In the genomic region with DNA sequence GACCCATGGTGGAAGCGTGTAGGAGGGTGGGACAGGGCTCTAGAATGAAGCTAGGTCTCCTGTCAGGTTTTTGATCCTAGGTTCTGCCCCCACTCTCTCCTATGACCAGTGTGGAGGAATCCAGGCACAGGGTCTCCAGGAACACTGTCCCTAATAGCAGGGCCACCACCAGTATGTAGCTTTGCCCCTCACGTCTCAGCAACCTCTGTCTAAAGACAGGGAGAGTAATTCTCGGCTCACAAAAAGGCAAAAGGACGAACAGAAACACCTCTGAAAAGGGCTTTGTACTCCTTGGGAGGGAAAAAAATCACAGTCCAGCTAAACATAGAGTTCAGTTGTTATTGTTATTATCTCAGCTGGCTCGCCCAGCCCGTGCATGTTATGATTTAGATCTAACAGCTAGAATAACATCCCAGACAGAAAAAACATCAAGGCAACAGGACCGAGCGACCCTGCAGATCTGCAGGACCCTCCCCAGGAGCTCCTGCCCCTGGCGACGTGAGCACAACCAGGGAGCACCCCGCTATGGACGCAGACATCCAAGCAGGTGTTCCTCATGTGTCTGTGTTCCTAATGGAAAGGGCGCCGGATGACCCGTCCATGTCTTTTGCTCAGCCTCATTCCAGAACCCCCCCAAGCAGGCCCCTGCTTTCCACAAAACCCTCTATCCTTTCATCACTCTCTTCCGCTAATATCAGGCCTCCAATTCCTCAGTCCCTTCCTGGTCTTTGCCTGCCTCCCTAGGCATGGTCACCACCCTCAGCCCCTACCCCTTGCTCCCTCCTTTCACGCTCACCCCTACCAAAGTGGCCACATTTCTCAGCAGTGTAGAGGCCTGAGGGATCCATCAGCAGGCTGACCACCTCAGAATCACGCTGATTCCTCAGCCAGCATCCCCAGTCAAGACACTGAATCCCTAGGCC, we compare ENCODE assay signal across 28 cellular contexts. TPM values are rescaled to one million over a fixed set of nuclear protein-coding genes. Genes with fewer than 3 reads are reported as not detected.
DNase-seq lines count a peak whose midpoint lies in the region; TF ChIP-seq lines count a peak whose summit lies in the region.
"Had no signal": no experiment of that assay in that cellular context is flagged by ENCODE, and none has a peak within 500 bp of the region (broad histone marks: within the 10 kb centered on the region; RNA-seq: fewer than 3 reads in every experiment).

No MANE protein-coding gene starts in this region.

- H3K4me1 ChIP-seq in endodermal cell (ENCODE audit: control insufficient read depth, insufficient read depth, low read length) (no peaks in the 10 kb centered on the region), parathyroid adenoma (peaks cover 28% of the 10 kb centered on the region), vagina (no peaks in the 10 kb centered on the region), uterus (no peaks in the 10 kb centered on the region)
- H3K4me1 ChIP-seq: ascending aorta, Caco-2, gastroesophageal sphincter, upper lobe of left lung had no signal

- TF ChIP-seq CTCF in endodermal cell (conservative IDR thresholded peaks at IDR 0.05) (no peak), parathyroid adenoma (IDR thresholded peaks at IDR 0.05) (no peak), vagina (IDR thresholded peaks at IDR 0.05) (no peak), uterus (IDR thresholded peaks at IDR 0.05) (no peak)

- no peak overlapping the region for H3K27ac Mint-ChIP-seq in activated naive CD4-positive, alpha-beta T cell treated with anti-CD3 and anti-CD28 coated beads, Interleukin-2, amount 10 ng/mL, durations not matched to agents 7 days and 5 days
- H3K27ac Mint-ChIP-seq in endodermal cell = no peak overlapping the region
- H3K27ac Mint-ChIP-seq: activated naive CD8-positive, alpha-beta T cell treated with anti-CD3 and anti-CD28 coated beads, Interleukin-2, amount 10 ng/mL, durations not matched to agents 7 days and 5 days; activated T-helper 2 cell treated with anti-CD3 and anti-CD28 coated beads, Interferon-gamma antibody, Interleukin-2, Interleukin-4, amounts not matched to agents 10 μg/mL and 5 μg/mL and 100 μg/mL, durations not matched to agents 14 hours and 24 hours and 36 hours; natural killer cell treated with Interleukin-12 subunit alpha and Interleukin-12 subunit beta and Interleukin-15 and Interleukin-18, amount 100 ng/mL, for 72 hours; T-helper 1 cell treated with Interleukin-12 subunit alpha and Interleukin-12 subunit beta and Interleukin-4 antibody, amounts not matched to agents 30 μg/mL and 1 μg/mL, for 36 hours had no signal

- H2AFZ ChIP-seq in parathyroid adenoma = peak overlapping the region; percentile 63

- no peak overlapping the region for H3K4me3 Mint-ChIP-seq in activated naive CD4-positive, alpha-beta T cell treated with anti-CD3 and anti-CD28 coated beads, Interleukin-2, amount 10 ng/mL, durations not matched to agents 7 days and 5 days
- H3K4me3 Mint-ChIP-seq in endodermal cell = no peak overlapping the region
- H3K4me3 Mint-ChIP-seq: activated naive CD8-positive, alpha-beta T cell treated with anti-CD3 and anti-CD28 coated beads, Interleukin-2, amount 10 ng/mL, durations not matched to agents 7 days and 5 days; CD14-positive monocyte; natural killer cell treated with Interleukin-12 subunit alpha and Interleukin-12 subunit beta and Interleukin-15 and Interleukin-18, amount 100 ng/mL, for 72 hours; T-helper 1 cell treated with Interleukin-12 subunit alpha and Interleukin-12 subunit beta and Interleukin-4 antibody, amounts not matched to agents 30 μg/mL and 1 μg/mL, for 36 hours had no signal

- H3K27me3 ChIP-seq in endodermal cell (ENCODE audit: control insufficient read depth, insufficient read depth, low read length, poor library complexity, severe bottlenecking) (no peaks in the 10 kb centered on the region), parathyroid adenoma (ENCODE audit: control insufficient read depth, insufficient read depth, low read length) (no peaks in the 10 kb centered on the region), vagina (no peaks in the 10 kb centered on the region), uterus (no peaks in the 10 kb centered on the region)
- H3K27me3 ChIP-seq: ascending aorta, upper lobe of left lung had no signal

- peaks cover 19% of the 10 kb centered on the region for H3K27me3 Mint-ChIP-seq in activated naive CD4-positive, alpha-beta T cell treated with anti-CD3 and anti-CD28 coated beads, Interleukin-2, amount 10 ng/mL, durations not matched to agents 7 days and 5 days
- peaks cover 14% of the 10 kb centered on the region for H3K27me3 Mint-ChIP-seq in endodermal cell (ENCODE audit: insufficient read depth)

- CTCF ChIA-PET in activated naive CD4-positive, alpha-beta T cell treated with anti-CD3 and anti-CD28 coated beads, Interleukin-2, amount 10 ng/mL, durations not matched to agents 7 days and 5 days (lab: Charles Lee) = no interaction called here

- H3K36me3 ChIP-seq in endodermal cell (ENCODE audit: control insufficient read depth, insufficient read depth, low read length) (no peaks in the 10 kb centered on the region), parathyroid adenoma (ENCODE audit: control insufficient read depth, insufficient read depth, low read length) (no peaks in the 10 kb centered on the region), vagina (no peaks in the 10 kb centered on the region), uterus (no peaks in the 10 kb centered on the region)
- H3K36me3 ChIP-seq: ascending aorta, gastroesophageal sphincter, upper lobe of left lung had no signal

- H3K4me3 ChIP-seq in endodermal cell (ENCODE audit: low read length) (no peak overlapping the region), parathyroid adenoma (ENCODE audit: low read depth, low read length) (no peak overlapping the region), vagina (no peak overlapping the region), uterus (no peak overlapping the region)
- H3K4me3 ChIP-seq: ascending aorta, gastroesophageal sphincter, lung, upper lobe of left lung had no signal

- H3K9ac ChIP-seq in endodermal cell (ENCODE audit: extremely low read depth, low read length, poor library complexity, severe bottlenecking) (no peak overlapping the region), parathyroid adenoma (no peak overlapping the region)

- no peaks in the 10 kb centered on the region for H3K4me1 Mint-ChIP-seq in activated naive CD4-positive, alpha-beta T cell treated with anti-CD3 and anti-CD28 coated beads, Interleukin-2, amount 10 ng/mL, durations not matched to agents 7 days and 5 days
- no peaks in the 10 kb centered on the region for H3K4me1 Mint-ChIP-seq in endodermal cell
- H3K4me1 Mint-ChIP-seq: activated naive CD8-positive, alpha-beta T cell treated with anti-CD3 and anti-CD28 coated beads, Interleukin-2, amount 10 ng/mL, durations not matched to agents 7 days and 5 days; CD14-positive monocyte had no signal

- intact Hi-C loops in vagina (cut with DNase I) (no loop called here), uterus (cut with DNase I; ENCODE audit: low total_unique reads) (no loop called here)

- H3K36me3 Mint-ChIP-seq in activated naive CD4-positive, alpha-beta T cell treated with anti-CD3 and anti-CD28 coated beads, Interleukin-2, amount 10 ng/mL, durations not matched to agents 7 days and 5 days = no peaks in the 10 kb centered on the region
- H3K36me3 Mint-ChIP-seq in endodermal cell (ENCODE audit: low read depth) = no peaks in the 10 kb centered on the region
- H3K36me3 Mint-ChIP-seq: activated naive CD8-positive, alpha-beta T cell treated with anti-CD3 and anti-CD28 coated beads, Interleukin-2, amount 10 ng/mL, durations not matched to agents 7 days and 5 days; CD14-positive monocyte; natural killer cell treated with Interleukin-12 subunit alpha and Interleukin-12 subunit beta and Interleukin-15 and Interleukin-18, amount 100 ng/mL, for 72 hours had no signal

- H3K27ac ChIP-seq in endodermal cell (ENCODE audit: low read depth, low read length) = no peak overlapping the region
- peak overlapping the region; percentile 87 for H3K27ac ChIP-seq in parathyroid adenoma
- no peak overlapping the region for H3K27ac ChIP-seq in vagina
- no peak overlapping the region for H3K27ac ChIP-seq in uterus
- H3K27ac ChIP-seq: ascending aorta, gastroesophageal sphincter, upper lobe of left lung had no signal

- no peaks in the 10 kb centered on the region for H3K9me3 Mint-ChIP-seq in activated naive CD4-positive, alpha-beta T cell treated with anti-CD3 and anti-CD28 coated beads, Interleukin-2, amount 10 ng/mL, durations not matched to agents 7 days and 5 days
- no peaks in the 10 kb centered on the region for H3K9me3 Mint-ChIP-seq in endodermal cell
- H3K9me3 Mint-ChIP-seq: activated naive CD8-positive, alpha-beta T cell treated with anti-CD3 and anti-CD28 coated beads, Interleukin-2, amount 10 ng/mL, durations not matched to agents 7 days and 5 days; activated T-helper 2 cell treated with anti-CD3 and anti-CD28 coated beads, Interferon-gamma antibody, Interleukin-2, Interleukin-4, amounts not matched to agents 10 μg/mL and 5 μg/mL and 100 μg/mL, durations not matched to agents 14 hours and 24 hours and 36 hours; CD14-positive monocyte; natural killer cell treated with Interleukin-12 subunit alpha and Interleukin-12 subunit beta and Interleukin-15 and Interleukin-18, amount 100 ng/mL, for 72 hours; T-helper 1 cell treated with Interleukin-12 subunit alpha and Interleukin-12 subunit beta and Interleukin-4 antibody, amounts not matched to agents 30 μg/mL and 1 μg/mL, for 36 hours had no signal

- peak; percentile 2 for DNase-seq in activated naive CD4-positive, alpha-beta T cell treated with anti-CD3 and anti-CD28 coated beads, Interleukin-2, amount 10 ng/mL, durations not matched to agents 7 days and 5 days
- DNase-seq in activated naive CD4-positive, alpha-beta T cell (lab: John Stamatoyannopoulos, UW) = no peak
- DNase-seq in endodermal cell (peak; percentile 28), vagina (ENCODE audit: extremely low spot score in 2 of 2) (peak; percentile 54 to 55), uterus (no peak), midbrain (lab: John Stamatoyannopoulos, UW) (no peak), NCI-H510A (lab: John Stamatoyannopoulos, UW) (no peak)
- DNase-seq: activated CD4-positive, alpha-beta T cell treated with anti-CD3 and anti-CD28 coated beads, Interleukin-2, amount 50 U/mL, for 1 hour; activated CD4-positive, CD25-positive, alpha-beta regulatory T cell; activated naive CD8-positive, alpha-beta T cell treated with anti-CD3 and anti-CD28 coated beads, Interleukin-2, amount 10 ng/mL, durations not matched to agents 7 days and 5 days; Caco-2; DMS53; NCI-H1417; NCI-H2029 treated with DMSO at 0.1 percent for 48 hours; NCI-H526 treated with DMSO at 0.1 percent for 48 hours; right cardiac atrium; Right ventricle myocardium superior; stimulated activated CD4-positive, alpha-beta T cell treated with anti-CD3 and anti-CD28 coated beads, Interleukin-12 subunit alpha, Interleukin-12 subunit beta, amount 100 ng/mL, for 4 hours; stimulated activated CD4-positive, alpha-beta T cell treated with anti-CD3 and anti-CD28 coated beads, Interleukin-2, amount 100 ng/mL, for 48 hours; upper lobe of left lung had no signal

- H3K4me2 ChIP-seq in parathyroid adenoma (ENCODE audit: low read length) = peak overlapping the region; percentile 23

- H3K79me2 ChIP-seq in parathyroid adenoma = no peaks in the 10 kb centered on the region

- TF ChIP-seq POLR2A in vagina (IDR thresholded peaks at IDR 0.05) (no peak), uterus (IDR thresholded peaks at IDR 0.05) (no peak)

- H3K9me3 ChIP-seq in endodermal cell (ENCODE audit: control insufficient read depth, low read length) (no peaks in the 10 kb centered on the region), parathyroid adenoma (ENCODE audit: control insufficient read depth, low read length) (no peaks in the 10 kb centered on the region), vagina (no peaks in the 10 kb centered on the region), uterus (no peaks in the 10 kb centered on the region)
- H3K9me3 ChIP-seq: ascending aorta, Caco-2, gastroesophageal sphincter, upper lobe of left lung had no signal

- WGBS in endodermal cell (ENCODE audit: insufficient coverage in 1 of 2, insufficient read length in 1 of 2), 2 experiments = 89 to 90% methylated on average over 12 to 18 of the region's 18 CpGs

RNA-seq across cellular contexts. Expression of gene SLC6A12, which starts 14.2 kb away (rescaled TPM):
- total RNA-seq in endodermal cell (1 to 10 TPM in 1 of 2 donors, under 1 TPM in 1; 0.58 to 1.3 TPM), vagina (not detected), uterus (1 to 10 TPM in 1 of 4 donors, under 1 TPM in 1, not detected in 2; 0.28 to 2.4 TPM)
- polyA plus RNA-seq in endodermal cell (2013, experiment 1 of 2) = 0.43 TPM
- polyA plus RNA-seq in endodermal cell (2013, experiment 2 of 2) = not detected
- total RNA-seq: activated naive CD8-positive, alpha-beta T cell treated with anti-CD3 and anti-CD28 coated beads, Interleukin-2, amount 10 ng/mL, durations not matched to agents 7 days and 5 days had no signal

RNA-seq across cellular contexts. Expression of gene SLC6A13, which starts 34.5 kb away (rescaled TPM):
- total RNA-seq in endodermal cell (1 to 10 TPM; 1.1 to 2.4 TPM), vagina (not detected), uterus (1 to 10 TPM in 1 of 4 donors, under 1 TPM in 1, not detected in 2; 0.46 to 1.2 TPM)
- polyA plus RNA-seq in endodermal cell (2013, experiment 1 of 2) = not detected
- not detected for polyA plus RNA-seq in endodermal cell (2013, experiment 2 of 2)
- total RNA-seq: ascending aorta, gastroesophageal sphincter had no signal
- polyA plus RNA-seq: CD14-positive monocyte had no signal

Comparison
In these comparisons a context has a peak if more than half of its experiments do, and no peak if none do; other contexts are left out.
1. DNase-seq: peak in activated naive CD4-positive, alpha-beta T cell treated with anti-CD3 and anti-CD28 coated beads, Interleukin-2, amount 10 ng/mL, durations not matched to agents 7 days and 5 days (single experiment), endodermal cell (single experiment) and vagina (2 of 2); none in activated naive CD4-positive, alpha-beta T cell (0 of 4), uterus (0 of 2), midbrain (single experiment) and NCI-H510A (single experiment).